In genomic region chr19:49866933-49867782, GRCh38 we compare ENCODE assay signal across 1 cellular context.
TF ChIP-seq lines count a peak whose summit lies in the region.

Gene PNKP, minus strand, starts transcription at chr19:49867576. Its CDS starts 372 bp downstream, at chr19:49867204.

TF ChIP-seq in HepG2, 621 proteins besides CTCF, POLR2A, EP300 and RAD21 (continued from another document):
- peak; percentile 25; the same call in 1 of the 2 replicates for TF ChIP-seq KLF12 (CRISPR knock-in tag; IDR thresholded peaks at IDR 0.05; ENCODE audit: borderline replicate concordance)
- no peak for TF ChIP-seq TCF12 (IDR thresholded peaks at IDR 0.05)
- TF ChIP-seq TCF12 (CRISPR knock-in tag; IDR thresholded peaks at IDR 0.05) = peak; percentile 70; the same call in 1 of the 2 replicates
- 0 out of 2 replicates have a peak, but pooled peaks have one; percentile 37 for TF ChIP-seq ZNF510 (CRISPR knock-in tag; IDR thresholded peaks at IDR 0.05; ENCODE audit: low read depth)
- TF ChIP-seq FOXK1 (CRISPR knock-in tag; IDR thresholded peaks at IDR 0.05; ENCODE audit: borderline replicate concordance, low read depth) = peak; percentile 67; the same call in 1 of the 2 replicates
- TF ChIP-seq HIVEP1 (CRISPR knock-in tag; IDR thresholded peaks at IDR 0.05) = peak; percentile 81
- 0 out of 2 replicates have a peak, but pooled peaks have one; percentile 27 for TF ChIP-seq MAF1 (CRISPR knock-in tag; IDR thresholded peaks at IDR 0.05; ENCODE audit: borderline replicate concordance)
